ENCODE assay signal across 24 cellular contexts in the genomic region with DNA sequence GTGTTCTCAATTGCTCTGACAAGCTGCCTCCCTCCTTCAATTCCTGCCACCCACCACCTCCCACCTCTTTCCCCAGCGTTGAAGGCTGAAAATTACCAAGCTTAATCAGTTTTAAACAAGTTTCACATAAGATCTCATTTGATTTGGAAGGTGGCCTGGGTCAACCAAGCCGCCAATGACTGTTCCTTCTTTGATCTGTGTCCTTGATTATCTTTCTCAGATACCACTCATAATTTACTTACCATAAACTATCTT.
"Had no signal": no experiment of that assay in that cellular context is flagged by ENCODE, and none has a peak within 500 bp of the region (broad histone marks: within the 10 kb centered on the region; RNA-seq: fewer than 3 reads in every experiment).

No MANE protein-coding gene starts in this region.

- H3K4me1 ChIP-seq: left ventricle myocardium inferior, stomach, testis, thyroid gland, transverse colon, upper lobe of left lung, vagina had no signal

- H3K27ac ChIP-seq: left ventricle myocardium inferior, ovary, skin epidermis, stomach, testis, thyroid gland, transverse colon, upper lobe of left lung, vagina had no signal

- H3K4me1 Mint-ChIP-seq: memory B cell; naive thymus-derived CD4-positive, alpha-beta T cell; stimulated activated naive B cell treated with anti-CD40 and anti-IgM and Interleukin-4, amounts not matched to agents 10 μg/mL and 1 μg/mL and 100 μg/mL, for 72 hours had no signal

- H3K27ac Mint-ChIP-seq: memory B cell; naive thymus-derived CD4-positive, alpha-beta T cell; natural killer cell treated with Interleukin-12 subunit alpha and Interleukin-12 subunit beta and Interleukin-15 and Interleukin-18, amount 100 ng/mL, for 72 hours; progenitor cell of endocrine pancreas; stimulated activated naive B cell treated with anti-CD40 and anti-IgM and Interleukin-4, amounts not matched to agents 10 μg/mL and 1 μg/mL and 100 μg/mL, for 72 hours had no signal

- H3K4me3 ChIP-seq: left ventricle myocardium inferior, mucosa of descending colon, ovary, skin epidermis, stomach, testis, thyroid gland, transverse colon, upper lobe of left lung, vagina had no signal

- H3K9me3 Mint-ChIP-seq: memory B cell; natural killer cell treated with Interleukin-12 subunit alpha and Interleukin-12 subunit beta and Interleukin-15 and Interleukin-18, amount 100 ng/mL, for 72 hours had no signal

- H3K9me3 ChIP-seq: left ventricle myocardium inferior, mucosa of descending colon, ovary, stomach, testis, thyroid gland, transverse colon, upper lobe of left lung, vagina had no signal

- H3K4me3 Mint-ChIP-seq: memory B cell; naive thymus-derived CD4-positive, alpha-beta T cell; natural killer cell treated with Interleukin-12 subunit alpha and Interleukin-12 subunit beta and Interleukin-15 and Interleukin-18, amount 100 ng/mL, for 72 hours; stimulated activated naive B cell treated with anti-CD40 and anti-IgM and Interleukin-4, amounts not matched to agents 10 μg/mL and 1 μg/mL and 100 μg/mL, for 72 hours had no signal

- H3K27me3 ChIP-seq: ovary, stomach, testis, thyroid gland, transverse colon, upper lobe of left lung, vagina had no signal

- H3K36me3 Mint-ChIP-seq: memory B cell; naive thymus-derived CD4-positive, alpha-beta T cell; natural killer cell treated with Interleukin-12 subunit alpha and Interleukin-12 subunit beta and Interleukin-15 and Interleukin-18, amount 100 ng/mL, for 72 hours; stimulated activated naive B cell treated with anti-CD40 and anti-IgM and Interleukin-4, amounts not matched to agents 10 μg/mL and 1 μg/mL and 100 μg/mL, for 72 hours had no signal

- H3K36me3 ChIP-seq: left ventricle myocardium inferior, ovary, stomach, thyroid gland, transverse colon, upper lobe of left lung, vagina had no signal

- H3K27me3 Mint-ChIP-seq: memory B cell; naive thymus-derived CD4-positive, alpha-beta T cell; natural killer cell treated with Interleukin-12 subunit alpha and Interleukin-12 subunit beta and Interleukin-15 and Interleukin-18, amount 100 ng/mL, for 72 hours; progenitor cell of endocrine pancreas; stimulated activated naive B cell treated with anti-CD40 and anti-IgM and Interleukin-4, amounts not matched to agents 10 μg/mL and 1 μg/mL and 100 μg/mL, for 72 hours had no signal

- DNase-seq: islet precursor cell; left ventricle myocardium inferior; midbrain; mucosa of descending colon; naive thymus-derived CD4-positive, alpha-beta T cell; ovary; retina; right cardiac atrium; stimulated activated CD4-positive, alpha-beta T cell treated with anti-CD3 and anti-CD28 coated beads, Interleukin-12 subunit alpha, Interleukin-12 subunit beta, amount 100 ng/mL, for 4 hours; stimulated activated CD4-positive, alpha-beta T cell treated with anti-CD3 and anti-CD28 coated beads, Interleukin-15, amount 100 ng/mL, for 24 hours; stimulated activated CD4-positive, alpha-beta T cell treated with anti-CD3 and anti-CD28 coated beads, Interleukin-2, amount 100 ng/mL, for 24 hours; stimulated activated CD4-positive, alpha-beta T cell treated with anti-CD3 and anti-CD28 coated beads, Interleukin-4, amount 100 ng/mL, for 1 hour; stimulated activated naive B cell treated with anti-CD40 and anti-IgM and Interleukin-4, amounts not matched to agents 10 μg/mL and 1 μg/mL and 100 μg/mL, for 72 hours; stimulated activated naive CD8-positive, alpha-beta T cell treated with anti-CD3 and anti-CD28 coated beads, Interleukin-15, Interleukin-2, amounts not matched to agents 100 U/mL and 50 U/mL, for 24 hours; stomach; testis; thyroid gland; transverse colon; upper lobe of left lung had no signal
